Comparison of ENCODE assay signal across 11 cellular contexts in the genomic region with DNA sequence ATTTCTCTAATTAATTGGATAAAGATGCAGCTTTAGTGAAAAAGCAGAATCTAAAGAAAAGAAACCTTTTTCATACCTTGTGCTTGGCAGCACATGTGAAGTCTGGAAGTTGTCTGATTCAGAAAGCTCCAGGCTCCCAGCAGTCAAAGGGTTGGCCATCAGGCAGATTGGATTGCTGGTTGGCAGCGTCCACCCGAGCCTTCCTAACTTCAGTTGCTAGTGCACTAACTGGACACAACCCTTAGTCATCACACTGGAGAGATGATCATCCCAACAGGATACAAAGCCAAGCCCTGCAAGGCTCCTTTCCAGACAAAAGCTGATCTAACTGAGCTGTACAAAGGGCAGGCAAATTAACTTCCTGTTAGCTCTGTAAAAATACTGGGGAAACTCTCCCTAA.
DNase-seq lines count a peak whose midpoint lies in the region; ATAC-seq and TF ChIP-seq lines count a peak whose summit lies in the region.
"Had no signal": no experiment of that assay in that cellular context is flagged by ENCODE, and none has a peak within 500 bp of the region (broad histone marks: within the 10 kb centered on the region; RNA-seq: fewer than 3 reads in every experiment).

No MANE protein-coding gene starts in this region.

- peak; percentile 32 for ATAC-seq in esophagus mucosa
- no peak for ATAC-seq in GM21786 (IDR thresholded peaks at IDR 0.05; ENCODE audit: unreplicated experiment)

- peak; percentile 69 for DNase-seq in AG04450 (ENCODE audit: low read depth, low spot score)
- peak; percentile 9 for DNase-seq in NCI-H748 treated with DMSO at 0.1 percent for 48 hours (lab: John Stamatoyannopoulos, UW)
- peak; percentile 86 for DNase-seq in myocyte (ENCODE audit: low read depth)
- DNase-seq in KG1 (lab: John Stamatoyannopoulos, UW): no peak
- no peak for DNase-seq in GM10248 (ENCODE audit: extremely low spot score)
- DNase-seq in stimulated activated naive CD4-positive, alpha-beta T cell (lab: John Stamatoyannopoulos, UW): no peak
- DNase-seq: activated CD4-positive, alpha-beta T cell treated with anti-CD3 and anti-CD28 coated beads, Interleukin-2, amount 50 U/mL, for 48 hours; CD4-positive, CD25-positive, alpha-beta regulatory T cell; NCI-H526 treated with DMSO at 0.1 percent for 48 hours had no signal

- peak overlapping the region; percentile 71 for H3K27ac ChIP-seq in AG04450 (ENCODE audit: low read depth, low read length)

- H3K4me3 ChIP-seq in AG04450 (ENCODE audit: low read depth, low read length): peak overlapping the region; percentile 32

- POLR2A ChIA-PET in AG04450 (lab: Yijun Ruan, JAX) (interaction anchor here (1.3 to 1.5 kb wide), 2 partner anchors 16 to 41 kb away, joined by 5 to 7 read pairs; no protein-coding TSS in a partner anchor), GM10248 (lab: Yijun Ruan, JAX) (no interaction called here)

- no peaks in the 10 kb centered on the region for H3K9me3 ChIP-seq in AG04450 (ENCODE audit: control insufficient read depth, insufficient read depth, low read length)

- CTCF ChIA-PET in AG04450 (lab: Charles Lee): interaction anchor here (0.9 to 1.5 kb wide), 4 partner anchors 41 to 204 kb away, joined by 4 to 5 read pairs (median 4); no protein-coding TSS in a partner anchor
- CTCF ChIA-PET in GM10248 (lab: Yijun Ruan, JAX): interaction anchor here (0.8 to 1.3 kb wide), 2 partner anchors 12 to 32 kb away, joined by 3 read pairs; no protein-coding TSS in a partner anchor

- H3K27me3 ChIP-seq in AG04450 (ENCODE audit: control insufficient read depth, insufficient read depth, low read length): no peaks in the 10 kb centered on the region

- no peak for TF ChIP-seq CTCF in AG04450 (IDR thresholded peaks at IDR 0.05; ENCODE audit: low read depth, low read length)
- TF ChIP-seq CTCF in GM10248 (IDR thresholded peaks at IDR 0.05; ENCODE audit: control extremely low read depth, extremely low read depth, low read depth, missing control alignments): no peak

Comparison
In these comparisons a context has a peak if more than half of its experiments do, and no peak if none do; other contexts are left out.
1. DNase-seq: peak in AG04450 (single experiment), NCI-H748 treated with DMSO at 0.1 percent for 48 hours (single experiment) and myocyte (single experiment); none in KG1 (single experiment), GM10248 (single experiment) and stimulated activated naive CD4-positive, alpha-beta T cell (0 of 6).